In genomic region chr22:30423959-30424380, GRCh38 we compare ENCODE assay signal across 8 cellular contexts. TPM values are rescaled to one million over a fixed set of nuclear protein-coding genes. Genes with fewer than 3 reads are reported as not detected.
DNase-seq lines count a peak whose midpoint lies in the region; ATAC-seq and TF ChIP-seq lines count a peak whose summit lies in the region.

No MANE protein-coding gene starts in this region.

- no peaks in the 10 kb centered on the region for H3K9me3 ChIP-seq in left ventricle myocardium inferior (replicated peaks)

- peak; percentile 99 for DNase-seq in NCI-H1694 (lab: John Stamatoyannopoulos, UW)
- DNase-seq in amygdala (lab: John Stamatoyannopoulos, UW), result peak; percentile 57 to 100 (median 98)
- DNase-seq in left ventricle myocardium inferior, result peak; percentile 99
- DNase-seq in posterior vena cava (ENCODE audit: low spot score), result peak; percentile 100
- DNase-seq in ureter (ENCODE audit: low spot score), result peak; percentile 99

- peaks cover 19% of the 10 kb centered on the region for H3K36me3 ChIP-seq in left ventricle myocardium inferior

- H3K9me3 Mint-ChIP-seq in T-helper 1 cell treated with Interleukin-12 subunit alpha and Interleukin-12 subunit beta and Interleukin-4 antibody, amounts not matched to agents 30 μg/mL and 1 μg/mL, for 36 hours, result no peaks in the 10 kb centered on the region

- H3K4me1 ChIP-seq in left ventricle myocardium inferior, result peaks cover 50% of the 10 kb centered on the region

- H3K27me3 ChIP-seq in left ventricle myocardium inferior (ENCODE audit: low read depth), result no peaks in the 10 kb centered on the region

- peak overlapping the region; percentile 95 for H3K27ac Mint-ChIP-seq in T-helper 1 cell treated with Interleukin-12 subunit alpha and Interleukin-12 subunit beta and Interleukin-4 antibody, amounts not matched to agents 30 μg/mL and 1 μg/mL, for 36 hours

- peaks cover 21% of the 10 kb centered on the region for H3K36me3 Mint-ChIP-seq in T-helper 1 cell treated with Interleukin-12 subunit alpha and Interleukin-12 subunit beta and Interleukin-4 antibody, amounts not matched to agents 30 μg/mL and 1 μg/mL, for 36 hours (ENCODE audit: low read depth)

- peak overlapping the region; percentile 94 for H3K4me3 Mint-ChIP-seq in T-helper 1 cell treated with Interleukin-12 subunit alpha and Interleukin-12 subunit beta and Interleukin-4 antibody, amounts not matched to agents 30 μg/mL and 1 μg/mL, for 36 hours

- H3K27me3 Mint-ChIP-seq in T-helper 1 cell treated with Interleukin-12 subunit alpha and Interleukin-12 subunit beta and Interleukin-4 antibody, amounts not matched to agents 30 μg/mL and 1 μg/mL, for 36 hours (ENCODE audit: low read depth), result no peaks in the 10 kb centered on the region

- no peak for TF ChIP-seq CTCF in left ventricle myocardium inferior (IDR thresholded peaks at IDR 0.05; ENCODE audit: borderline replicate concordance)

- peak overlapping the region; percentile 89 for H3K4me3 ChIP-seq in left ventricle myocardium inferior

- peaks cover 52% of the 10 kb centered on the region for H3K4me1 Mint-ChIP-seq in T-helper 1 cell treated with Interleukin-12 subunit alpha and Interleukin-12 subunit beta and Interleukin-4 antibody, amounts not matched to agents 30 μg/mL and 1 μg/mL, for 36 hours (ENCODE audit: low read depth)

- H3K27ac ChIP-seq in left ventricle myocardium inferior (replicated peaks), result peak overlapping the region; percentile 99

- ATAC-seq in GM18498 (IDR thresholded peaks at IDR 0.05; ENCODE audit: unreplicated experiment) (peak; percentile 86), HG02885 (IDR thresholded peaks at IDR 0.05; ENCODE audit: poor library complexity, unreplicated experiment) (peak; percentile 88)

- intact Hi-C loops in left ventricle myocardium inferior (cut with micrococcal nuclease), result no loop called here
- intact Hi-C loops in posterior vena cava (cut with DNase I), result no loop called here

RNA-seq across cellular contexts. Expression of gene MTFP1, which starts 1.6 kb away (rescaled TPM):
- total RNA-seq in left ventricle myocardium inferior (19.7 TPM), posterior vena cava (1 to 10 TPM; 3.5 to 3.7 TPM), ureter (9.1 TPM)

RNA-seq across cellular contexts. Expression of gene SEC14L2, which starts 27.2 kb away (rescaled TPM):
- total RNA-seq in left ventricle myocardium inferior, result 1.2 TPM
- total RNA-seq in posterior vena cava, result 10 to 100 TPM in 1 of 2 donors, 1 to 10 TPM in 1; 8.0 to 10.9 TPM
- total RNA-seq in ureter, result 5.8 TPM

RNA-seq across cellular contexts. Expression of gene RNF215, which starts 36.8 kb away (rescaled TPM):
- 4.9 TPM for total RNA-seq in left ventricle myocardium inferior
- 10 to 100 TPM in 1 of 2 donors, 1 to 10 TPM in 1; 9.3 to 15.6 TPM for total RNA-seq in posterior vena cava
- 17.5 TPM for total RNA-seq in ureter

RNA-seq across cellular contexts. Expression of gene SEC14L3, which starts 47.8 kb away (rescaled TPM):
- total RNA-seq in left ventricle myocardium inferior (not detected), posterior vena cava (not detected), ureter (not detected)

Comparison
In these comparisons a context has a peak if more than half of its experiments do, and no peak if none do; other contexts are left out.
1. Peak in every context shown above with its lines: DNase-seq, ATAC-seq, H3K4me3 ChIP-seq and H3K27ac ChIP-seq.